8 cellular contexts compared by ENCODE assay signal in the genomic region with DNA sequence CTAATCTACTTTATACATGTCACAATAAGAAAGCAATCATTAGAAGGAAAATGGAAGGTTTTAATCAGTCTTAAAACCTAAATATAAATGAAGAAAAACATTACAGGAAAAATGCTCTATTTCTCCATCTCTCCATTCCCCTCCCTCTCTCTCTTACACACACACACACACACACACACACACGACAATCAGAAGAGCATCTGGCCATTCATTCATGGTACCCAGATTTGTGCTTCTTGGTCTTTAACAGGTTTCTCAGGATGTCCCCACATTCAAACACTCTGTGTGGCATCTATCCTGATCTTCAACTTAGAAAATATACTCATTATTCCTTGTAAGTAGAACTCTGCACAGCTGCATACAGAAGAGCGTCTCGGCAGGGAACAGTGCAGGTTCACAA. TPM values are rescaled to one million over a fixed set of nuclear protein-coding genes. Genes with fewer than 3 reads are reported as not detected.
DNase-seq lines count a peak whose midpoint lies in the region; ATAC-seq, FAIRE-seq and TF ChIP-seq lines count a peak whose summit lies in the region.

No MANE protein-coding gene starts in this region.

- WGBS in thymus, result 5% methylated on average over 3 of the region's 3 CpGs

- CTCF ChIA-PET in activated CD4-positive, alpha-beta T cell treated with anti-CD3 and anti-CD28 coated beads, Interleukin-2, amount 10 ng/mL, durations not matched to agents 7 days and 5 days (lab: Charles Lee), result no interaction called here

- H3K4me1 ChIP-seq in kidney (ENCODE audit: control insufficient read depth in 1 of 2, insufficient read depth in 1 of 2, low read depth in 1 of 2, low read length in 2 of 2) (peaks cover 0 to 6% of the 10 kb centered on the region in 2 donors), thymus (ENCODE audit: control insufficient read depth, insufficient read depth, low read length) (peaks cover 3% of the 10 kb centered on the region)

- H3K36me3 ChIP-seq in kidney (ENCODE audit: control insufficient read depth in 1 of 2, insufficient read depth in 2 of 2, low read length in 2 of 2) (peaks cover 0 to 2% of the 10 kb centered on the region in 2 donors), thymus (ENCODE audit: control insufficient read depth, insufficient read depth) (peaks cover 2% of the 10 kb centered on the region)

- ATAC-seq in activated T-helper 17 cell treated with anti-CD3 and anti-CD28 coated beads, Interleukin-2, amount 50 U/mL, for 72 hours (replicated peaks), result no peak

- H3K27me3 ChIP-seq in thymus (ENCODE audit: control insufficient read depth, insufficient read depth), result no peaks in the 10 kb centered on the region

- H3K9ac ChIP-seq in kidney (ENCODE audit: low read length in 2 of 2), result peak overlapping the region; percentile 96 to 99

- peak overlapping the region; percentile 100 for H3K27ac Mint-ChIP-seq in activated CD4-positive, alpha-beta T cell treated with anti-CD3 and anti-CD28 coated beads, Interleukin-2, amount 10 ng/mL, durations not matched to agents 7 days and 5 days
- peak overlapping the region; percentile 99 for H3K27ac Mint-ChIP-seq in activated T-helper 17 cell treated with anti-CD3 and anti-CD28 coated beads, Interleukin-2, amount 50 U/mL, for 72 hours

- no peak for FAIRE-seq in kidney (lab: Jason Lieb, UNC)

- H3K4me3 ChIP-seq in kidney (ENCODE audit: low read length in 2 of 2), result peak overlapping the region; percentile 86 to 100
- peak overlapping the region; percentile 90 for H3K4me3 ChIP-seq in thymus (ENCODE audit: low read length)

- no peak overlapping the region for H3K27ac ChIP-seq in kidney (ENCODE audit: low read depth in 2 of 2, low read length in 2 of 2)
- H3K27ac ChIP-seq in thymus (ENCODE audit: low read depth), result no peak overlapping the region

- POLR2A ChIA-PET in activated CD4-positive, alpha-beta T cell treated with anti-CD3 and anti-CD28 coated beads, Interleukin-2, amount 10 ng/mL, durations not matched to agents 7 days and 5 days (lab: Charles Lee), result interaction anchor here (1.3 kb wide), 1 partner anchor 149 kb away, joined by 4 read pairs; no protein-coding TSS in a partner anchor

- peak overlapping the region; percentile 100 for H3K4me3 Mint-ChIP-seq in activated CD4-positive, alpha-beta T cell treated with anti-CD3 and anti-CD28 coated beads, Interleukin-2, amount 10 ng/mL, durations not matched to agents 7 days and 5 days
- H3K4me3 Mint-ChIP-seq in activated T-helper 17 cell treated with anti-CD3 and anti-CD28 coated beads, Interleukin-2, amount 50 U/mL, for 72 hours, result peak overlapping the region; percentile 96

- peaks cover 22% of the 10 kb centered on the region for H3K36me3 Mint-ChIP-seq in activated CD4-positive, alpha-beta T cell treated with anti-CD3 and anti-CD28 coated beads, Interleukin-2, amount 10 ng/mL, durations not matched to agents 7 days and 5 days (ENCODE audit: low read depth)
- H3K36me3 Mint-ChIP-seq in activated T-helper 17 cell treated with anti-CD3 and anti-CD28 coated beads, Interleukin-2, amount 50 U/mL, for 72 hours (ENCODE audit: low read depth), result peaks cover 45% of the 10 kb centered on the region

- intact Hi-C loops in kidney (cut with DNase I), result no loop called here

- DNase-seq in activated CD4-positive, alpha-beta T cell treated with anti-CD3 and anti-CD28 coated beads, Interleukin-2, amount 10 ng/mL, durations not matched to agents 7 days and 5 days, result no peak
- no peak for DNase-seq in activated CD4-positive, alpha-beta T cell treated with anti-CD3 and anti-CD28 coated beads for 1 hour
- no peak for DNase-seq in kidney
- no peak for DNase-seq in GDM1 (lab: John Stamatoyannopoulos, UW)
- DNase-seq in retina, result no peak
- DNase-seq in central memory CD4-positive, alpha-beta T cell, result no peak

- H3K9me3 ChIP-seq in kidney (ENCODE audit: control insufficient read depth in 1 of 2, low read length in 2 of 2), result no peaks in the 10 kb centered on the region
- no peaks in the 10 kb centered on the region for H3K9me3 ChIP-seq in thymus (ENCODE audit: control insufficient read depth)

- no peak for TF ChIP-seq CTCF in kidney (IDR thresholded peaks at IDR 0.05; ENCODE audit: borderline replicate concordance, extremely low read depth, insufficient read depth)

- no peaks in the 10 kb centered on the region for H3K27me3 Mint-ChIP-seq in activated CD4-positive, alpha-beta T cell treated with anti-CD3 and anti-CD28 coated beads, Interleukin-2, amount 10 ng/mL, durations not matched to agents 7 days and 5 days
- H3K27me3 Mint-ChIP-seq in activated T-helper 17 cell treated with anti-CD3 and anti-CD28 coated beads, Interleukin-2, amount 50 U/mL, for 72 hours, result no peaks in the 10 kb centered on the region

- peaks cover 63% of the 10 kb centered on the region for H3K4me1 Mint-ChIP-seq in activated CD4-positive, alpha-beta T cell treated with anti-CD3 and anti-CD28 coated beads, Interleukin-2, amount 10 ng/mL, durations not matched to agents 7 days and 5 days
- H3K4me1 Mint-ChIP-seq in activated T-helper 17 cell treated with anti-CD3 and anti-CD28 coated beads, Interleukin-2, amount 50 U/mL, for 72 hours, result peaks cover 28% of the 10 kb centered on the region

- no peaks in the 10 kb centered on the region for H3K9me3 Mint-ChIP-seq in activated CD4-positive, alpha-beta T cell treated with anti-CD3 and anti-CD28 coated beads, Interleukin-2, amount 10 ng/mL, durations not matched to agents 7 days and 5 days
- H3K9me3 Mint-ChIP-seq in activated T-helper 17 cell treated with anti-CD3 and anti-CD28 coated beads, Interleukin-2, amount 50 U/mL, for 72 hours, result no peaks in the 10 kb centered on the region

RNA-seq across cellular contexts. Expression of gene LRRC40, which starts 0.8 kb away (rescaled TPM):
- total RNA-seq in activated CD4-positive, alpha-beta T cell treated with anti-CD3 and anti-CD28 coated beads, Interleukin-2, amount 10 ng/mL, durations not matched to agents 7 days and 5 days, result 10 to 100 TPM; 19.4 to 24.7 TPM
- total RNA-seq in activated T-helper 17 cell treated with anti-CD3 and anti-CD28 coated beads, Interleukin-2, amount 50 U/mL, for 72 hours, result 10 to 100 TPM; 21.4 to 24.0 TPM
- total RNA-seq in kidney, result 13.3 TPM
- polyA plus RNA-seq in kidney (ENCODE audit: insufficient read depth, low read depth, low replicate concordance) (7.5 TPM), thymus (16.3 TPM)

RNA-seq across cellular contexts. Expression of gene SRSF11, which starts 16.6 kb away (rescaled TPM):
- 100 to 1,000 TPM; 188 to 204 TPM for total RNA-seq in activated CD4-positive, alpha-beta T cell treated with anti-CD3 and anti-CD28 coated beads, Interleukin-2, amount 10 ng/mL, durations not matched to agents 7 days and 5 days
- total RNA-seq in activated T-helper 17 cell treated with anti-CD3 and anti-CD28 coated beads, Interleukin-2, amount 50 U/mL, for 72 hours, result 100 to 1,000 TPM; 195 to 227 TPM
- 135 TPM for total RNA-seq in kidney
- polyA plus RNA-seq in kidney (ENCODE audit: insufficient read depth, low read depth, low replicate concordance), result 58.9 TPM
- polyA plus RNA-seq in thymus, result 306 TPM
